Comparison of ENCODE assay signal across 23 cellular contexts in the genomic region with DNA sequence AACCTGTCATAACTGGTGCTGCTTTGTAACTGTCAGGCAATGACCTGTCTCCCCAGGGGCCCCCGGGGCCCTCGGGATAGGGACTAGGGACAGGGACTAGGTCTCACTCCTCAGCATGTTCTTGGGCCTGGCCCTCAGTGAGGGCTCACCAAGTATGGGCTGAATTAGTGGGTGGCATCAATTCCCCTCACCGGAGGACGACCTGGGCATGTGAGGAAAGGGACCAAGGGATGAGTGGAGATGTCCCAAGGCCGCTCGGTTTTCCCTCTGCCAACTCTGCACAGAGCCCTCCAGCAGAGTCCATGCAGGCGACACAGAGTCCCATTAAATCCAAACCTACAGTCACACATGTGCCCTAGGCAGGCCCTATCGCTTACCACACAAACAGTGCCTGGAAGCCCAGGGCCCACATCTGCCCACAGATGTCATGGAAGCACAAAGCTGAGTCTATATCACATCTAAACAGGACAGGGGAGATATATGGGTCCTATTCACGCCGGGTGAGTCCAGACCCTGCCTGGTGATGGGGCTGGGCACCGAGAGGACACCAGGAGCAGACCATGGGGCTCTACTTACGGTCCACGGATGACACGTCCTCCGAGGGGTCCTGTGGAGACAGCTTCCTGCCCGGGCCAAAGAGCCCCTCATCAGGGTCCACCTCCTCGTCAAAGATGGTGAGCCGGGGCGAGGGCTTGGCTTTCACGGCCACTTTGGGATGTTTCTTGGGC. TPM values are rescaled to one million over a fixed set of nuclear protein-coding genes. Genes with fewer than 3 reads are reported as not detected.
DNase-seq lines count a peak whose midpoint lies in the region; ATAC-seq and TF ChIP-seq lines count a peak whose summit lies in the region.
"Had no signal": no experiment of that assay in that cellular context is flagged by ENCODE, and none has a peak within 500 bp of the region (broad histone marks: within the 10 kb centered on the region; RNA-seq: fewer than 3 reads in every experiment).

No MANE protein-coding gene starts in this region.

- no peaks in the 10 kb centered on the region for H3K79me2 ChIP-seq in trophoblast cell (ENCODE audit: control insufficient read depth, insufficient read depth, low read length, poor library complexity)

- no peaks in the 10 kb centered on the region for H3K27me3 Mint-ChIP-seq in activated CD8-positive, alpha-beta T cell treated with anti-CD3 and anti-CD28 coated beads for 36 hours
- H3K27me3 Mint-ChIP-seq in activated CD8-positive, alpha-beta T cell treated with anti-CD3 and anti-CD28 coated beads, Interleukin-2, amount 10 ng/mL, durations not matched to agents 7 days and 5 days (ENCODE audit: low read depth) = no peaks in the 10 kb centered on the region
- H3K27me3 Mint-ChIP-seq: activated B cell treated with CpG ODN at 0.5 μM for 24 hours; activated CD4-positive, alpha-beta memory T cell treated with anti-CD3 and anti-CD28 coated beads, Interleukin-2, amount 10 ng/mL, durations not matched to agents 7 days and 5 days; activated naive CD8-positive, alpha-beta T cell; activated T-cell treated with anti-CD3 and anti-CD28 coated beads, Interleukin-2, amount 50 U/mL, for 24 hours had no signal

- no peak overlapping the region for H3K9ac ChIP-seq in trophoblast cell (ENCODE audit: low read length)
- H3K9ac ChIP-seq: parathyroid adenoma had no signal

- peak overlapping the region; percentile 35 for H2BK120ac ChIP-seq in trophoblast cell (ENCODE audit: insufficient read depth, low read length, poor library complexity)

- peak overlapping the region; percentile 47 for H2AK5ac ChIP-seq in trophoblast cell (ENCODE audit: low read length)

- CTCF ChIA-PET in activated CD8-positive, alpha-beta T cell treated with anti-CD3 and anti-CD28 coated beads for 36 hours (lab: Charles Lee) = no interaction called here
- CTCF ChIA-PET in activated CD8-positive, alpha-beta T cell treated with anti-CD3 and anti-CD28 coated beads, Interleukin-2, amount 10 ng/mL, durations not matched to agents 7 days and 5 days (lab: Charles Lee) = interaction anchor here (2.5 kb wide), 1 partner anchor 213 kb away, joined by 6 read pairs; no protein-coding TSS in a partner anchor

- no peaks in the 10 kb centered on the region for H3K9me3 Mint-ChIP-seq in activated CD8-positive, alpha-beta T cell treated with anti-CD3 and anti-CD28 coated beads for 36 hours
- H3K9me3 Mint-ChIP-seq in activated CD8-positive, alpha-beta T cell treated with anti-CD3 and anti-CD28 coated beads, Interleukin-2, amount 10 ng/mL, durations not matched to agents 7 days and 5 days (ENCODE audit: insufficient read depth) = no peaks in the 10 kb centered on the region
- H3K9me3 Mint-ChIP-seq: activated B cell treated with CpG ODN at 0.5 μM for 24 hours; activated CD4-positive, alpha-beta memory T cell treated with anti-CD3 and anti-CD28 coated beads, Interleukin-2, amount 10 ng/mL, durations not matched to agents 7 days and 5 days; activated T-cell treated with anti-CD3 and anti-CD28 coated beads, Interleukin-2, amount 50 U/mL, for 24 hours; T-helper 2 cell treated with Interferon-gamma antibody and Interleukin-4, amounts not matched to agents 5 μg/mL and 100 μg/mL, for 36 hours had no signal

- H2AFZ ChIP-seq in trophoblast cell (ENCODE audit: insufficient read depth, low read length, poor library complexity) = no peak overlapping the region
- H2AFZ ChIP-seq: parathyroid adenoma had no signal

- no peak overlapping the region for H3K4me3 Mint-ChIP-seq in activated CD8-positive, alpha-beta T cell treated with anti-CD3 and anti-CD28 coated beads for 36 hours
- H3K4me3 Mint-ChIP-seq in activated CD8-positive, alpha-beta T cell treated with anti-CD3 and anti-CD28 coated beads, Interleukin-2, amount 10 ng/mL, durations not matched to agents 7 days and 5 days = no peak overlapping the region
- H3K4me3 Mint-ChIP-seq: activated B cell treated with CpG ODN at 0.5 μM for 24 hours; activated CD4-positive, alpha-beta memory T cell treated with anti-CD3 and anti-CD28 coated beads, Interleukin-2, amount 10 ng/mL, durations not matched to agents 7 days and 5 days; activated naive CD8-positive, alpha-beta T cell; activated T-cell treated with anti-CD3 and anti-CD28 coated beads, Interleukin-2, amount 50 U/mL, for 24 hours; T-helper 2 cell treated with Interferon-gamma antibody and Interleukin-4, amounts not matched to agents 5 μg/mL and 100 μg/mL, for 36 hours had no signal

- peak overlapping the region; percentile 26 for H2BK12ac ChIP-seq in trophoblast cell (ENCODE audit: low read length)

- H3K79me1 ChIP-seq in trophoblast cell (ENCODE audit: low read length) = peaks cover 24% of the 10 kb centered on the region

- H3K4me3 ChIP-seq in trophoblast cell (ENCODE audit: low read depth, low read length) = no peak overlapping the region
- H3K4me3 ChIP-seq in tibial artery = no peak overlapping the region
- H3K4me3 ChIP-seq: breast epithelium, thyroid gland had no signal

- WGBS in trophoblast cell (ENCODE audit: extremely low coverage, insufficient coverage, insufficient read length) = no CpG with 5 or more reads among the region's 20 CpGs

- H3K9me3 ChIP-seq in trophoblast cell (ENCODE audit: insufficient read depth, low read depth, low read length) = no peaks in the 10 kb centered on the region
- H3K9me3 ChIP-seq in tibial artery = no peaks in the 10 kb centered on the region
- H3K9me3 ChIP-seq: breast epithelium, thyroid gland had no signal

- no peaks in the 10 kb centered on the region for H3K36me3 Mint-ChIP-seq in activated CD8-positive, alpha-beta T cell treated with anti-CD3 and anti-CD28 coated beads for 36 hours (ENCODE audit: low read depth)
- H3K36me3 Mint-ChIP-seq in activated CD8-positive, alpha-beta T cell treated with anti-CD3 and anti-CD28 coated beads, Interleukin-2, amount 10 ng/mL, durations not matched to agents 7 days and 5 days (ENCODE audit: low read depth) = no peaks in the 10 kb centered on the region

- no peak for ATAC-seq in activated CD8-positive, alpha-beta T cell treated with anti-CD3 and anti-CD28 coated beads for 36 hours
- ATAC-seq in activated CD8-positive, alpha-beta T cell treated with anti-CD3 and anti-CD28 coated beads, Interleukin-2, amount 10 ng/mL, durations not matched to agents 7 days and 5 days = no peak
- no peak for ATAC-seq in Right ventricle myocardium superior (ENCODE audit: poor library complexity)

- H3K4me2 ChIP-seq in trophoblast cell (ENCODE audit: low read length) = no peak overlapping the region

- no peak overlapping the region for H3K14ac ChIP-seq in trophoblast cell (ENCODE audit: low read length)

- H3K4me1 Mint-ChIP-seq in activated CD8-positive, alpha-beta T cell treated with anti-CD3 and anti-CD28 coated beads for 36 hours (ENCODE audit: low read depth) = no peaks in the 10 kb centered on the region
- H3K4me1 Mint-ChIP-seq in activated CD8-positive, alpha-beta T cell treated with anti-CD3 and anti-CD28 coated beads, Interleukin-2, amount 10 ng/mL, durations not matched to agents 7 days and 5 days (ENCODE audit: low read depth) = no peaks in the 10 kb centered on the region
- H3K4me1 Mint-ChIP-seq: activated B cell treated with CpG ODN at 0.5 μM for 24 hours; activated CD4-positive, alpha-beta memory T cell treated with anti-CD3 and anti-CD28 coated beads, Interleukin-2, amount 10 ng/mL, durations not matched to agents 7 days and 5 days had no signal

- peaks cover 35 to 40% of the 10 kb centered on the region in 2 experiments for H3K4me1 ChIP-seq in trophoblast cell (ENCODE audit: control insufficient read depth in 1 of 2, insufficient read depth in 2 of 2, low read length in 2 of 2)
- peaks cover 4 to 51% (median 21%) of the 10 kb centered on the region in 4 donors for H3K4me1 ChIP-seq in tibial artery
- H3K4me1 ChIP-seq: parathyroid adenoma had no signal

- intact Hi-C loops in activated CD8-positive, alpha-beta T cell treated with anti-CD3 and anti-CD28 coated beads for 36 hours (cut with micrococcal nuclease) = no loop called here
- intact Hi-C loops in Right ventricle myocardium superior (cut with DNase I) (no loop called here), tibial artery (cut with DNase I; ENCODE audit: low total_unique reads) (no loop called here)

- no peak overlapping the region for H3K23ac ChIP-seq in trophoblast cell (ENCODE audit: low read length)

- H3K27ac Mint-ChIP-seq in activated CD8-positive, alpha-beta T cell treated with anti-CD3 and anti-CD28 coated beads for 36 hours = peak overlapping the region; percentile 20
- H3K27ac Mint-ChIP-seq in activated CD8-positive, alpha-beta T cell treated with anti-CD3 and anti-CD28 coated beads, Interleukin-2, amount 10 ng/mL, durations not matched to agents 7 days and 5 days = no peak overlapping the region
- H3K27ac Mint-ChIP-seq: activated B cell treated with CpG ODN at 0.5 μM for 24 hours; activated CD4-positive, alpha-beta memory T cell treated with anti-CD3 and anti-CD28 coated beads, Interleukin-2, amount 10 ng/mL, durations not matched to agents 7 days and 5 days; activated naive CD8-positive, alpha-beta T cell; activated T-cell treated with anti-CD3 and anti-CD28 coated beads, Interleukin-2, amount 50 U/mL, for 24 hours; T-helper 2 cell treated with Interferon-gamma antibody and Interleukin-4, amounts not matched to agents 5 μg/mL and 100 μg/mL, for 36 hours had no signal

- H3K27me3 ChIP-seq in trophoblast cell (ENCODE audit: insufficient read depth, low read length) (no peaks in the 10 kb centered on the region), tibial artery (no peaks in the 10 kb centered on the region)
- H3K27me3 ChIP-seq: breast epithelium, thyroid gland had no signal

- H2BK5ac ChIP-seq in trophoblast cell (ENCODE audit: low read depth, low read length, poor library complexity) = no peak overlapping the region

- POLR2A ChIA-PET in activated CD8-positive, alpha-beta T cell treated with anti-CD3 and anti-CD28 coated beads for 36 hours (lab: Charles Lee) = no interaction called here
- POLR2A ChIA-PET in activated CD8-positive, alpha-beta T cell treated with anti-CD3 and anti-CD28 coated beads, Interleukin-2, amount 10 ng/mL, durations not matched to agents 7 days and 5 days (lab: Charles Lee) = no interaction called here

- H4K91ac ChIP-seq in trophoblast cell (ENCODE audit: low read depth, low read length) = peak overlapping the region; percentile 36

- H3K27ac ChIP-seq in trophoblast cell (ENCODE audit: low read depth, low read length) = no peak overlapping the region
- H3K27ac ChIP-seq in tibial artery = peak overlapping the region; percentile 35 to 99
- H3K27ac ChIP-seq: 22Rv1 had no signal

- no peak overlapping the region for H4K8ac ChIP-seq in trophoblast cell (ENCODE audit: low read depth, low read length)

- H3K36me3 ChIP-seq in trophoblast cell (ENCODE audit: control insufficient read depth in 1 of 2, insufficient read depth in 2 of 2, low read length in 2 of 2) (peaks cover 13 to 25% of the 10 kb centered on the region in 2 experiments), tibial artery (peaks cover 43 to 77% (median 62%) of the 10 kb centered on the region in 3 donors)

- H3K18ac ChIP-seq in trophoblast cell (ENCODE audit: low read length) = no peak overlapping the region

- no peak overlapping the region for H3K4ac ChIP-seq in trophoblast cell (ENCODE audit: low read depth, low read length)

- no peak for TF ChIP-seq CTCF in activated CD8-positive, alpha-beta T cell treated with anti-CD3 and anti-CD28 coated beads for 36 hours (IDR thresholded peaks at IDR 0.05)
- no peak for TF ChIP-seq CTCF in tibial artery (IDR thresholded peaks at IDR 0.05)

- DNase-seq in activated CD8-positive, alpha-beta T cell treated with anti-CD3 and anti-CD28 coated beads for 36 hours = no peak
- DNase-seq in activated CD8-positive, alpha-beta T cell treated with anti-CD3 and anti-CD28 coated beads, Interleukin-2, amount 10 ng/mL, durations not matched to agents 7 days and 5 days = no peak
- DNase-seq in Right ventricle myocardium superior (peak; percentile 40), trophoblast cell (no peak), tibial artery (peak in 1 of 2 donors; percentile 64), NCI-H1105 (lab: John Stamatoyannopoulos, UW) (no peak), OCI-M1 (lab: John Stamatoyannopoulos, UW) (no peak)
- no peak for DNase-seq in effector CD4-positive, alpha-beta T cell
- DNase-seq: activated B cell treated with CpG ODN at 0.5 μM for 24 hours; activated CD4-positive, alpha-beta memory T cell treated with anti-CD3 and anti-CD28 coated beads, Interleukin-2, amount 10 ng/mL, durations not matched to agents 7 days and 5 days; activated T-cell treated with anti-CD3 and anti-CD28 coated beads, Interleukin-2, amount 50 U/mL, for 24 hours; AML-193; EL; erythroblast; MM.1S; NCI-H748 treated with DMSO at 0.1 percent for 48 hours; small intestine had no signal

- H4K12ac ChIP-seq in trophoblast cell (ENCODE audit: low read depth, low read length) = no peak overlapping the region

RNA-seq across cellular contexts. Expression of a gene that starts 26.6 kb away (rescaled TPM):
- 1 to 10 TPM; 6.5 to 7.9 TPM for total RNA-seq in activated CD8-positive, alpha-beta T cell treated with anti-CD3 and anti-CD28 coated beads for 36 hours
- 10 to 100 TPM; 10.5 to 11.2 TPM for total RNA-seq in activated CD8-positive, alpha-beta T cell treated with anti-CD3 and anti-CD28 coated beads, Interleukin-2, amount 10 ng/mL, durations not matched to agents 7 days and 5 days
- 19.7 TPM for total RNA-seq in Right ventricle myocardium superior
- 17.5 and 18.2 TPM in 2 replicates for polyA plus RNA-seq in trophoblast cell (2013)

RNA-seq across cellular contexts. Expression of a gene that starts 42.6 kb away (rescaled TPM):
- not detected for total RNA-seq in activated CD8-positive, alpha-beta T cell treated with anti-CD3 and anti-CD28 coated beads for 36 hours
- not detected for total RNA-seq in activated CD8-positive, alpha-beta T cell treated with anti-CD3 and anti-CD28 coated beads, Interleukin-2, amount 10 ng/mL, durations not matched to agents 7 days and 5 days
- total RNA-seq in Right ventricle myocardium superior = 0.38 TPM
- polyA plus RNA-seq in trophoblast cell (2013) = 0.14 and 0.17 TPM in 2 replicates
- total RNA-seq: activated CD4-positive, alpha-beta memory T cell treated with anti-CD3 and anti-CD28 coated beads, Interleukin-2, amount 10 ng/mL, durations not matched to agents 7 days and 5 days had no signal
